ENCODE assay signal across 27 cellular contexts in the genomic region with DNA sequence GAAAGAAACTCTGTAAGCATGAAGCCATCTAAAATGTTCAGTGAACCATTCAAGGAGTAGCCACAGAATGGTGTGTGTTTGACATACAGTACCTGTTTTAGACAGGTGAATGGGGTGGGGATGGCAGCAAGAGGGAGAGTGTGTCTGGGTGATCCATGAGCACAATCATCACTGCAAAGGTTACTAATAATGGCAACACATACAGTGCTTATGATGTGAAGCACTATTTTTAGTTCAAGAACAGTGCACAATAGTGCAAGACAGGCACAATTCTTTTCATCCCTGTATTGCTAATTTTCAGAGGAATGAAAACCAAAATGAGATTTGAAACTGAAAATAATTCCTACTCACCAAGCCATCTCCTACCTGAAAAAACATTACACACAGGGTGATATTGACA.
"Had no signal": no experiment of that assay in that cellular context is flagged by ENCODE, and none has a peak within 500 bp of the region (broad histone marks: within the 10 kb centered on the region; RNA-seq: fewer than 3 reads in every experiment).

No MANE protein-coding gene starts in this region.

- FAIRE-seq: endometrium, TTC549 had no signal

- H3K4me2 ChIP-seq: hepatocyte had no signal

- H3K4me1 ChIP-seq: colonic mucosa, esophagus squamous epithelium, suprapubic skin, tibial artery, upper lobe of right lung had no signal

- H3K4me3 Mint-ChIP-seq: activated CD4-positive, alpha-beta T cell treated with anti-CD3 and anti-CD28 coated beads, Interleukin-2, amount 10 ng/mL, durations not matched to agents 7 days and 5 days; activated CD8-positive, alpha-beta T cell treated with anti-CD3 and anti-CD28 coated beads for 36 hours; activated naive CD8-positive, alpha-beta T cell; activated T-cell treated with anti-CD3 and anti-CD28 coated beads, Interleukin-2, amount 50 U/mL, for 4 hours; activated T-helper 17 cell treated with anti-CD3 and anti-CD28 coated beads, Interleukin-2, amount 50 U/mL, for 72 hours; nephron had no signal

- H3K9me3 Mint-ChIP-seq: activated CD4-positive, alpha-beta T cell treated with anti-CD3 and anti-CD28 coated beads, Interleukin-2, amount 10 ng/mL, durations not matched to agents 7 days and 5 days; activated CD8-positive, alpha-beta T cell treated with anti-CD3 and anti-CD28 coated beads for 36 hours; activated T-cell treated with anti-CD3 and anti-CD28 coated beads, Interleukin-2, amount 50 U/mL, for 4 hours; activated T-helper 17 cell treated with anti-CD3 and anti-CD28 coated beads, Interleukin-2, amount 50 U/mL, for 72 hours; nephron had no signal

- H3K4me1 Mint-ChIP-seq: activated CD4-positive, alpha-beta T cell treated with anti-CD3 and anti-CD28 coated beads, Interleukin-2, amount 10 ng/mL, durations not matched to agents 7 days and 5 days had no signal

- H3K36me3 ChIP-seq: colonic mucosa, ovary, suprapubic skin, upper lobe of right lung had no signal

- DNase-seq: activated CD4-positive, alpha-beta T cell treated with anti-CD3 and anti-CD28 coated beads for 1 hour; activated CD4-positive, alpha-beta T cell treated with anti-CD3 and anti-CD28 coated beads, Interleukin-2, amount 10 ng/mL, durations not matched to agents 7 days and 5 days; activated CD8-positive, alpha-beta T cell treated with anti-CD3 and anti-CD28 coated beads for 36 hours; activated naive CD4-positive, alpha-beta T cell; activated T-cell treated with anti-CD3 and anti-CD28 coated beads, Interleukin-2, amount 50 U/mL, for 4 hours; anterior cingulate cortex; colonic mucosa; effector CD8-positive, alpha-beta T cell; esophagus squamous epithelium; foreskin melanocyte; islet precursor cell; mammary epithelial cell; ovary; retina; stimulated activated naive CD4-positive, alpha-beta T cell; upper lobe of right lung; WERI-Rb-1 had no signal

- H3K4me3 ChIP-seq: colonic mucosa, esophagus squamous epithelium, hepatocyte, ovary, suprapubic skin, tibial artery, upper lobe of right lung had no signal

- H3K27ac ChIP-seq: colonic mucosa, epithelial cell of prostate, esophagus squamous epithelium, hepatocyte, ovary, suprapubic skin, tibial artery, upper lobe of right lung, WERI-Rb-1 had no signal

- H3K27ac Mint-ChIP-seq: activated CD4-positive, alpha-beta T cell treated with anti-CD3 and anti-CD28 coated beads, Interleukin-2, amount 10 ng/mL, durations not matched to agents 7 days and 5 days; activated CD8-positive, alpha-beta T cell treated with anti-CD3 and anti-CD28 coated beads for 36 hours; activated naive CD8-positive, alpha-beta T cell; activated T-helper 17 cell treated with anti-CD3 and anti-CD28 coated beads, Interleukin-2, amount 50 U/mL, for 72 hours had no signal

- H3K27me3 Mint-ChIP-seq: activated CD4-positive, alpha-beta T cell treated with anti-CD3 and anti-CD28 coated beads, Interleukin-2, amount 10 ng/mL, durations not matched to agents 7 days and 5 days; activated CD8-positive, alpha-beta T cell treated with anti-CD3 and anti-CD28 coated beads for 36 hours; activated naive CD8-positive, alpha-beta T cell; activated T-helper 17 cell treated with anti-CD3 and anti-CD28 coated beads, Interleukin-2, amount 50 U/mL, for 72 hours; progenitor cell of endocrine pancreas had no signal

- ATAC-seq: activated CD8-positive, alpha-beta T cell treated with anti-CD3 and anti-CD28 coated beads for 36 hours; activated T-cell treated with anti-CD3 and anti-CD28 coated beads, Interleukin-2, amount 50 U/mL, for 4 hours; activated T-helper 17 cell treated with anti-CD3 and anti-CD28 coated beads, Interleukin-2, amount 50 U/mL, for 72 hours; upper lobe of right lung had no signal

- H3K9me3 ChIP-seq: colonic mucosa, esophagus squamous epithelium, ovary, suprapubic skin, tibial artery, upper lobe of right lung had no signal

- H2AFZ ChIP-seq: hepatocyte had no signal

- H3K27me3 ChIP-seq: colonic mucosa, esophagus squamous epithelium, hepatocyte, ovary, suprapubic skin, tibial artery, upper lobe of right lung had no signal
